ENCODE assay signal across 20 cellular contexts in genomic region chr1:86841120-86841519, GRCh38.
DNase-seq lines count a peak whose midpoint lies in the region; ATAC-seq and TF ChIP-seq lines count a peak whose summit lies in the region.
"Had no signal": no experiment of that assay in that cellular context is flagged by ENCODE, and none has a peak within 500 bp of the region (broad histone marks: within the 10 kb centered on the region; RNA-seq: fewer than 3 reads in every experiment).

No MANE protein-coding gene starts in this region.

- no peaks in the 10 kb centered on the region for H3K4me1 Mint-ChIP-seq in nephron progenitor cell
- no peaks in the 10 kb centered on the region for H3K4me1 Mint-ChIP-seq in activated CD8-positive, alpha-beta T cell treated with anti-CD3 and anti-CD28 coated beads, Interleukin-2, amount 10 ng/mL, durations not matched to agents 7 days and 5 days (ENCODE audit: low read depth)

- CTCF ChIA-PET in activated CD8-positive, alpha-beta T cell treated with anti-CD3 and anti-CD28 coated beads, Interleukin-2, amount 10 ng/mL, durations not matched to agents 7 days and 5 days (lab: Charles Lee) = no interaction called here

- peak overlapping the region; percentile 12 for H3K27ac Mint-ChIP-seq in nephron progenitor cell
- H3K27ac Mint-ChIP-seq in activated CD8-positive, alpha-beta T cell treated with anti-CD3 and anti-CD28 coated beads, Interleukin-2, amount 10 ng/mL, durations not matched to agents 7 days and 5 days = no peak overlapping the region
- H3K27ac Mint-ChIP-seq: CD4-positive, alpha-beta T cell had no signal

- no peaks in the 10 kb centered on the region for H3K27me3 ChIP-seq in adipocyte (replicated peaks; ENCODE audit: control insufficient read depth, insufficient read depth, low read length)
- no peaks in the 10 kb centered on the region for H3K27me3 ChIP-seq in fibroblast of lung (ENCODE audit: control insufficient read depth, insufficient read depth, low read length)
- H3K27me3 ChIP-seq: BLaER1 had no signal

- H3K27me3 Mint-ChIP-seq in nephron progenitor cell (ENCODE audit: low read depth, poor library complexity) = no peaks in the 10 kb centered on the region
- peaks cover 6% of the 10 kb centered on the region for H3K27me3 Mint-ChIP-seq in activated CD8-positive, alpha-beta T cell treated with anti-CD3 and anti-CD28 coated beads, Interleukin-2, amount 10 ng/mL, durations not matched to agents 7 days and 5 days (ENCODE audit: low read depth)

- no peaks in the 10 kb centered on the region for H3K79me2 ChIP-seq in fibroblast of lung (ENCODE audit: control insufficient read depth, insufficient read depth, low read length)

- H3K36me3 ChIP-seq in adipocyte (ENCODE audit: control insufficient read depth, insufficient read depth, low read length, severe bottlenecking) (no peaks in the 10 kb centered on the region), fibroblast of lung (ENCODE audit: control insufficient read depth, insufficient read depth, low read length) (no peaks in the 10 kb centered on the region)
- H3K36me3 ChIP-seq: BLaER1, HAP-1 had no signal

- no peak overlapping the region for H3K4me2 ChIP-seq in fibroblast of lung (ENCODE audit: extremely low read depth, insufficient read depth, low read length)
- H3K4me2 ChIP-seq: BLaER1 had no signal

- H3K4me3 ChIP-seq in adipocyte (ENCODE audit: low read length) = no peak overlapping the region
- H3K4me3 ChIP-seq in fibroblast of lung (replicated peaks in 1 of 4; ENCODE audit: control extremely low read depth in 1 of 4, insufficient read depth in 1 of 4, low read depth in 3 of 4, low read length in 4 of 4) = no peak overlapping the region
- H3K4me3 ChIP-seq: BLaER1, HAP-1 had no signal

- H3K4me1 ChIP-seq in adipocyte (ENCODE audit: control insufficient read depth, insufficient read depth, low read length) = peaks cover 50% of the 10 kb centered on the region
- H3K4me1 ChIP-seq in fibroblast of lung (ENCODE audit: control insufficient read depth, extremely low read depth, insufficient read depth, low read length) = peaks cover under 1% of the 10 kb centered on the region
- H3K4me1 ChIP-seq: BLaER1, HAP-1 had no signal

- ATAC-seq in activated CD8-positive, alpha-beta T cell treated with anti-CD3 and anti-CD28 coated beads, Interleukin-2, amount 10 ng/mL, durations not matched to agents 7 days and 5 days = no peak

- no peak overlapping the region for H2AFZ ChIP-seq in fibroblast of lung (ENCODE audit: low read length)

- H3K9me3 ChIP-seq in adipocyte (ENCODE audit: control insufficient read depth, low read length) (no peaks in the 10 kb centered on the region), fibroblast of lung (ENCODE audit: control insufficient read depth, insufficient read depth, low read depth, low read length) (no peaks in the 10 kb centered on the region)
- H3K9me3 ChIP-seq: BLaER1, HAP-1 had no signal

- TF ChIP-seq CTCF in fibroblast of lung (conservative IDR thresholded peaks at IDR 0.05 in 1 of 2, IDR thresholded peaks at IDR 0.05 in 1 of 2; ENCODE audit: low read depth in 1 of 2, low read length in 2 of 2) (no peak), nephron progenitor cell (IDR thresholded peaks at IDR 0.05) (no peak)

- POLR2A ChIA-PET in activated CD8-positive, alpha-beta T cell treated with anti-CD3 and anti-CD28 coated beads, Interleukin-2, amount 10 ng/mL, durations not matched to agents 7 days and 5 days (lab: Charles Lee) = no interaction called here

- H4K20me1 ChIP-seq in fibroblast of lung (ENCODE audit: control insufficient read depth, extremely low read depth, insufficient read depth, low read length) = no peaks in the 10 kb centered on the region
- H4K20me1 ChIP-seq: BLaER1 had no signal

- H3K9me3 Mint-ChIP-seq in nephron progenitor cell = no peaks in the 10 kb centered on the region
- H3K9me3 Mint-ChIP-seq in activated CD8-positive, alpha-beta T cell treated with anti-CD3 and anti-CD28 coated beads, Interleukin-2, amount 10 ng/mL, durations not matched to agents 7 days and 5 days (ENCODE audit: insufficient read depth) = no peaks in the 10 kb centered on the region
- H3K9me3 Mint-ChIP-seq: CD4-positive, alpha-beta T cell had no signal

- H3K36me3 Mint-ChIP-seq in nephron progenitor cell (ENCODE audit: low read depth) = no peaks in the 10 kb centered on the region
- no peaks in the 10 kb centered on the region for H3K36me3 Mint-ChIP-seq in activated CD8-positive, alpha-beta T cell treated with anti-CD3 and anti-CD28 coated beads, Interleukin-2, amount 10 ng/mL, durations not matched to agents 7 days and 5 days (ENCODE audit: low read depth)

- no peak overlapping the region for H3K27ac ChIP-seq in fibroblast of lung (ENCODE audit: insufficient read depth, low read length)
- H3K27ac ChIP-seq: BLaER1 had no signal

- DNase-seq in adipocyte (ENCODE audit: low read depth) (no peak), fibroblast of lung (ENCODE audit: low read depth in 2 of 2) (peak; percentile 11 to 50), nephron progenitor cell (no peak), stromal cell of bone marrow (ENCODE audit: low read depth) (peak; percentile 60), superior temporal gyrus (ENCODE audit: extremely low spot score) (no peak), SHP77 treated with DMSO at 0.1 percent for 48 hours (lab: John Stamatoyannopoulos, UW) (no peak), NCI-H446 treated with DMSO at 0.1 percent for 48 hours (lab: John Stamatoyannopoulos, UW) (no peak)
- no peak for DNase-seq in activated CD8-positive, alpha-beta T cell treated with anti-CD3 and anti-CD28 coated beads, Interleukin-2, amount 10 ng/mL, durations not matched to agents 7 days and 5 days
- DNase-seq: CD4-positive, alpha-beta T cell; COR-L47; DMS79; KBM-7; NCI-H1105; NCI-H146; NCI-H2029; NCI-H2171; NCI-H526; Right ventricle myocardium superior had no signal

- H3K9ac ChIP-seq in adipocyte (ENCODE audit: low read length) (peak overlapping the region; percentile 81), fibroblast of lung (ENCODE audit: insufficient read depth, low read length) (no peak overlapping the region)
- H3K9ac ChIP-seq: BLaER1 had no signal

- no peak overlapping the region for H3K4me3 Mint-ChIP-seq in nephron progenitor cell
- no peak overlapping the region for H3K4me3 Mint-ChIP-seq in activated CD8-positive, alpha-beta T cell treated with anti-CD3 and anti-CD28 coated beads, Interleukin-2, amount 10 ng/mL, durations not matched to agents 7 days and 5 days
- H3K4me3 Mint-ChIP-seq: CD4-positive, alpha-beta T cell had no signal

Comparison
In these comparisons a context has a peak if more than half of its experiments do, and no peak if none do; other contexts are left out.
1. DNase-seq: peak in fibroblast of lung (2 of 2) and stromal cell of bone marrow (single experiment); none in adipocyte (single experiment), nephron progenitor cell (single experiment), superior temporal gyrus (single experiment), SHP77 treated with DMSO at 0.1 percent for 48 hours (single experiment), NCI-H446 treated with DMSO at 0.1 percent for 48 hours (single experiment) and activated CD8-positive, alpha-beta T cell treated with anti-CD3 and anti-CD28 coated beads, Interleukin-2, amount 10 ng/mL, durations not matched to agents 7 days and 5 days (single experiment).